ENCODE assay signal across 41 cellular contexts in the genomic region with DNA sequence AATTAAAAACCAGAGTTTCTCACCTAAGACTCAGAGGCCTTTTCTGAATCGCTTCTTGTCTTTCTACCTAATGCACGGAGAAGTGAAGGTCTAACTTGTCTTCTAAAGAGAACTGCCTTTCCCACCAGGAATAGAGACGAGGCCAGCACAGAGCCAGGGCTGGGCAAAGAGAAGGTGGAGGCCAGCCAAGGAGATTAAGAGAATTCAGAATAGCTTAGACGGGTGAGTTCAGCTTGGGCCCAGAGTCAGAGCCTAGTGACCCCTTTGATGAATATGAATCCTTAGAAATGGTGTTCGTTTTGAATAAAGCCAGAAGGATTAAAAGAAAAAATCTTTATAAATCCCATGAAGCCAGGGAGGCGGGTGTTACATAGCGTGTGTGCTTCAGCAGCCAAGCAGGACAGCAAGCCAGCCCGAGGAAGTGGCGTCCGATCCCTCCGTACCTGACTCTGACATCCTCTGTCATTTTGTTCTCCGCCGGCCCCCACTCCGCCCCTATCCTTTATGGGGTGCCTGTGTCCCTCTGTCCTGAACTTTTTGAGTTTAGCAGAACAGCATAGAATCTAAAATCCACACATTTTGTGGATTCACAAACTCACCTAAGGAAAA. TPM values are rescaled to one million over a fixed set of nuclear protein-coding genes. Genes with fewer than 3 reads are reported as not detected.
"Had no signal": no experiment of that assay in that cellular context is flagged by ENCODE, and none has a peak within 500 bp of the region (broad histone marks: within the 10 kb centered on the region; RNA-seq: fewer than 3 reads in every experiment).

No MANE protein-coding gene starts in this region.

- H3K4me3 ChIP-seq: adrenal gland, body of pancreas, colonic mucosa, esophagus squamous epithelium, gastroesophageal sphincter had no signal

- H3K36me3 ChIP-seq: adrenal gland, colonic mucosa, esophagus squamous epithelium, gastroesophageal sphincter, WERI-Rb-1 had no signal

- H3K27me3 Mint-ChIP-seq: activated CD4-positive, alpha-beta memory T cell treated with anti-CD3 and anti-CD28 coated beads for 36 hours; activated CD4-positive, alpha-beta T cell treated with anti-CD3 and anti-CD28 coated beads, Interleukin-2, amount 10 ng/mL, durations not matched to agents 24 days and 14 days; activated CD8-positive, alpha-beta memory T cell treated with anti-CD3 and anti-CD28 coated beads, Interleukin-2, amount 10 ng/mL, durations not matched to agents 7 days and 5 days; activated naive CD4-positive, alpha-beta T cell treated with anti-CD3 and anti-CD28 coated beads, Interleukin-2, amount 50 U/mL, for 24 hours had no signal

- DNase-seq: activated B cell treated with CpG ODN at 0.5 μM for 24 hours; activated CD4-positive, alpha-beta memory T cell treated with anti-CD3 and anti-CD28 coated beads for 36 hours; activated CD4-positive, alpha-beta T cell treated with anti-CD3 and anti-CD28 coated beads for 36 hours; activated CD4-positive, alpha-beta T cell treated with anti-CD3 and anti-CD28 coated beads, Interleukin-2, amount 10 ng/mL, durations not matched to agents 24 days and 14 days; activated CD8-positive, alpha-beta memory T cell treated with anti-CD3 and anti-CD28 coated beads, Interleukin-2, amount 10 ng/mL, durations not matched to agents 7 days and 5 days; activated CD8-positive, alpha-beta memory T cell treated with anti-CD3 and anti-CD28 coated beads, Interleukin-2, amount 50 U/mL, for 4 hours; activated CD8-positive, alpha-beta T cell treated with anti-CD3 and anti-CD28 coated beads, Interleukin-2, amount 10 ng/mL, durations not matched to agents 7 days and 5 days; activated effector memory CD4-positive, alpha-beta T cell treated with anti-CD3 and anti-CD28 coated beads, Interleukin-2, amount 50 U/mL, for 16 hours; activated naive CD4-positive, alpha-beta T cell treated with anti-CD3 and anti-CD28 coated beads for 36 hours; activated naive CD8-positive, alpha-beta T cell treated with anti-CD3 and anti-CD28 coated beads for 36 hours; activated naive CD8-positive, alpha-beta T cell treated with anti-CD3 and anti-CD28 coated beads, Interleukin-2, amount 50 U/mL, for 24 hours; activated T-cell treated with anti-CD3 and anti-CD28 coated beads, Interleukin-2, amount 50 U/mL, for 1 hour; activated T-cell treated with anti-CD3 and anti-CD28 coated beads, Interleukin-2, amount 50 U/mL, for 48 hours; adrenal gland; amygdala; aorta; body of pancreas; central memory CD4-positive, alpha-beta T cell; cerebellar nuclear complex; colonic mucosa; effector CD8-positive, alpha-beta T cell; esophagus squamous epithelium; foreskin melanocyte; T-helper 1 cell; T-helper 17 cell; T1000; WERI-Rb-1 had no signal

- H3K4me3 Mint-ChIP-seq: activated B cell treated with CpG ODN at 0.5 μM for 24 hours; activated CD4-positive, alpha-beta memory T cell treated with anti-CD3 and anti-CD28 coated beads for 36 hours; activated CD4-positive, alpha-beta T cell treated with anti-CD3 and anti-CD28 coated beads for 36 hours; activated CD4-positive, alpha-beta T cell treated with anti-CD3 and anti-CD28 coated beads, Interleukin-2, amount 10 ng/mL, durations not matched to agents 24 days and 14 days; activated CD8-positive, alpha-beta memory T cell treated with anti-CD3 and anti-CD28 coated beads, Interleukin-2, amount 10 ng/mL, durations not matched to agents 7 days and 5 days; activated CD8-positive, alpha-beta T cell treated with anti-CD3 and anti-CD28 coated beads, Interleukin-2, amount 10 ng/mL, durations not matched to agents 7 days and 5 days; activated naive CD4-positive, alpha-beta T cell treated with anti-CD3 and anti-CD28 coated beads for 36 hours; activated naive CD4-positive, alpha-beta T cell treated with anti-CD3 and anti-CD28 coated beads, Interleukin-2, amount 50 U/mL, for 24 hours; activated naive CD8-positive, alpha-beta T cell treated with anti-CD3 and anti-CD28 coated beads for 36 hours; activated naive CD8-positive, alpha-beta T cell treated with anti-CD3 and anti-CD28 coated beads, Interleukin-2, amount 50 U/mL, for 24 hours; activated T-helper 1 cell treated with anti-CD3 and anti-CD28 coated beads, Interleukin-12 subunit alpha, Interleukin-12 subunit beta, Interleukin-2, Interleukin-4 antibody, amounts not matched to agents 30 ng/mL and 10 ng/mL and 1 ng/mL, durations not matched to agents 14 hours and 24 hours and 36 hours; T-helper 17 cell; T-helper 2 cell treated with Interferon-gamma antibody and Interleukin-4, amounts not matched to agents 5 μg/mL and 100 μg/mL, for 36 hours had no signal

- H3K27ac ChIP-seq: adrenal gland, body of pancreas, colonic mucosa, epithelial cell of prostate, gastroesophageal sphincter, WERI-Rb-1 had no signal

- H3K9me3 ChIP-seq: adrenal gland, body of pancreas, colonic mucosa, esophagus squamous epithelium, gastroesophageal sphincter had no signal

- H3K4me1 Mint-ChIP-seq: activated B cell treated with CpG ODN at 0.5 μM for 24 hours; activated CD4-positive, alpha-beta T cell treated with anti-CD3 and anti-CD28 coated beads for 36 hours; activated CD4-positive, alpha-beta T cell treated with anti-CD3 and anti-CD28 coated beads, Interleukin-2, amount 10 ng/mL, durations not matched to agents 24 days and 14 days; activated CD8-positive, alpha-beta memory T cell treated with anti-CD3 and anti-CD28 coated beads, Interleukin-2, amount 10 ng/mL, durations not matched to agents 7 days and 5 days; activated naive CD4-positive, alpha-beta T cell treated with anti-CD3 and anti-CD28 coated beads, Interleukin-2, amount 50 U/mL, for 24 hours; activated naive CD8-positive, alpha-beta T cell treated with anti-CD3 and anti-CD28 coated beads for 36 hours; activated naive CD8-positive, alpha-beta T cell treated with anti-CD3 and anti-CD28 coated beads, Interleukin-2, amount 50 U/mL, for 24 hours; T-helper 17 cell had no signal

- H3K4me1 ChIP-seq: adrenal gland, body of pancreas, colonic mucosa, esophagus squamous epithelium, gastroesophageal sphincter had no signal

- ATAC-seq: activated CD4-positive, alpha-beta T cell treated with anti-CD3 and anti-CD28 coated beads for 36 hours; activated CD4-positive, CD25-positive, alpha-beta regulatory T cell treated with anti-CD3 and anti-CD28 coated beads, Interleukin-2, amount 50 U/mL, for 24 hours; activated CD8-positive, alpha-beta memory T cell treated with anti-CD3 and anti-CD28 coated beads, Interleukin-2, amount 10 ng/mL, durations not matched to agents 7 days and 5 days; activated CD8-positive, alpha-beta T cell treated with anti-CD3 and anti-CD28 coated beads, Interleukin-2, amount 10 ng/mL, durations not matched to agents 7 days and 5 days; activated naive CD8-positive, alpha-beta T cell treated with anti-CD3 and anti-CD28 coated beads, Interleukin-2, amount 50 U/mL, for 24 hours; body of pancreas; gastroesophageal sphincter; T-helper 17 cell had no signal

- H3K36me3 Mint-ChIP-seq: activated CD4-positive, alpha-beta memory T cell treated with anti-CD3 and anti-CD28 coated beads for 36 hours; activated CD8-positive, alpha-beta memory T cell treated with anti-CD3 and anti-CD28 coated beads, Interleukin-2, amount 10 ng/mL, durations not matched to agents 7 days and 5 days; activated naive CD4-positive, alpha-beta T cell treated with anti-CD3 and anti-CD28 coated beads, Interleukin-2, amount 50 U/mL, for 24 hours; activated naive CD8-positive, alpha-beta T cell treated with anti-CD3 and anti-CD28 coated beads for 36 hours had no signal

- H3K9me3 Mint-ChIP-seq: activated CD4-positive, alpha-beta memory T cell treated with anti-CD3 and anti-CD28 coated beads for 36 hours; activated CD4-positive, alpha-beta T cell treated with anti-CD3 and anti-CD28 coated beads, Interleukin-2, amount 10 ng/mL, durations not matched to agents 24 days and 14 days; activated naive CD4-positive, alpha-beta T cell treated with anti-CD3 and anti-CD28 coated beads, Interleukin-2, amount 50 U/mL, for 24 hours; activated naive CD8-positive, alpha-beta T cell treated with anti-CD3 and anti-CD28 coated beads for 36 hours; activated naive CD8-positive, alpha-beta T cell treated with anti-CD3 and anti-CD28 coated beads, Interleukin-2, amount 50 U/mL, for 24 hours; activated T-helper 1 cell treated with anti-CD3 and anti-CD28 coated beads, Interleukin-12 subunit alpha, Interleukin-12 subunit beta, Interleukin-2, Interleukin-4 antibody, amounts not matched to agents 30 ng/mL and 10 ng/mL and 1 ng/mL, durations not matched to agents 14 hours and 24 hours and 36 hours; T-helper 2 cell treated with Interferon-gamma antibody and Interleukin-4, amounts not matched to agents 5 μg/mL and 100 μg/mL, for 36 hours had no signal

- H3K27me3 ChIP-seq: adrenal gland, body of pancreas, colonic mucosa, esophagus squamous epithelium, gastroesophageal sphincter had no signal

- H3K27ac Mint-ChIP-seq: activated B cell treated with CpG ODN at 0.5 μM for 24 hours; activated CD4-positive, alpha-beta memory T cell treated with anti-CD3 and anti-CD28 coated beads for 36 hours; activated CD4-positive, alpha-beta T cell treated with anti-CD3 and anti-CD28 coated beads for 36 hours; activated CD4-positive, alpha-beta T cell treated with anti-CD3 and anti-CD28 coated beads, Interleukin-2, amount 10 ng/mL, durations not matched to agents 24 days and 14 days; activated CD8-positive, alpha-beta memory T cell treated with anti-CD3 and anti-CD28 coated beads, Interleukin-2, amount 10 ng/mL, durations not matched to agents 7 days and 5 days; activated CD8-positive, alpha-beta T cell treated with anti-CD3 and anti-CD28 coated beads, Interleukin-2, amount 10 ng/mL, durations not matched to agents 7 days and 5 days; activated naive CD4-positive, alpha-beta T cell treated with anti-CD3 and anti-CD28 coated beads for 36 hours; activated naive CD4-positive, alpha-beta T cell treated with anti-CD3 and anti-CD28 coated beads, Interleukin-2, amount 50 U/mL, for 24 hours; activated naive CD8-positive, alpha-beta T cell treated with anti-CD3 and anti-CD28 coated beads for 36 hours; activated naive CD8-positive, alpha-beta T cell treated with anti-CD3 and anti-CD28 coated beads, Interleukin-2, amount 50 U/mL, for 24 hours; activated T-helper 1 cell treated with anti-CD3 and anti-CD28 coated beads, Interleukin-12 subunit alpha, Interleukin-12 subunit beta, Interleukin-2, Interleukin-4 antibody, amounts not matched to agents 30 ng/mL and 10 ng/mL and 1 ng/mL, durations not matched to agents 14 hours and 24 hours and 36 hours; activated T-helper 2 cell treated with anti-CD3 and anti-CD28 coated beads, Interferon-gamma antibody, Interleukin-2, Interleukin-4, amounts not matched to agents 10 μg/mL and 5 μg/mL and 100 μg/mL, durations not matched to agents 14 hours and 24 hours and 36 hours; T-helper 17 cell; T-helper 2 cell treated with Interferon-gamma antibody and Interleukin-4, amounts not matched to agents 5 μg/mL and 100 μg/mL, for 36 hours had no signal

RNA-seq across cellular contexts. Expression of gene GSG1L2, which starts 7.4 kb away (rescaled TPM):
- total RNA-seq: activated B cell treated with CpG ODN at 0.5 μM for 24 hours; activated CD4-positive, alpha-beta memory T cell treated with anti-CD3 and anti-CD28 coated beads for 36 hours; activated CD4-positive, alpha-beta T cell treated with anti-CD3 and anti-CD28 coated beads for 36 hours; activated CD4-positive, alpha-beta T cell treated with anti-CD3 and anti-CD28 coated beads, Interleukin-2, amount 10 ng/mL, durations not matched to agents 24 days and 14 days; activated CD8-positive, alpha-beta memory T cell treated with anti-CD3 and anti-CD28 coated beads for 36 hours; activated CD8-positive, alpha-beta memory T cell treated with anti-CD3 and anti-CD28 coated beads, Interleukin-2, amount 10 ng/mL, durations not matched to agents 7 days and 5 days; activated CD8-positive, alpha-beta T cell treated with anti-CD3 and anti-CD28 coated beads, Interleukin-2, amount 10 ng/mL, durations not matched to agents 7 days and 5 days; activated naive CD4-positive, alpha-beta T cell treated with anti-CD3 and anti-CD28 coated beads for 36 hours; activated naive CD8-positive, alpha-beta T cell treated with anti-CD3 and anti-CD28 coated beads for 36 hours; activated T-helper 1 cell treated with anti-CD3 and anti-CD28 coated beads, Interleukin-12 subunit alpha, Interleukin-12 subunit beta, Interleukin-2, Interleukin-4 antibody, amounts not matched to agents 30 ng/mL and 10 ng/mL and 1 ng/mL, durations not matched to agents 14 hours and 24 hours and 36 hours; activated T-helper 2 cell treated with anti-CD3 and anti-CD28 coated beads, Interferon-gamma antibody, Interleukin-2, Interleukin-4, amounts not matched to agents 10 μg/mL and 5 μg/mL and 100 μg/mL, durations not matched to agents 14 hours and 24 hours and 36 hours; adrenal gland; aorta; body of pancreas; colonic mucosa; dermis microvascular lymphatic vessel endothelial cell; endothelial cell of umbilical vein; esophagus squamous epithelium; fibroblast of lung; fibroblast of villous mesenchyme; gastroesophageal sphincter; glomerular endothelial cell; T-helper 17 cell had no signal
- polyA plus RNA-seq: adrenal gland, aorta, endothelial cell of umbilical vein, esophagus, fibroblast of lung had no signal

RNA-seq across cellular contexts. Expression of gene GLP2R, which starts 11.3 kb away (rescaled TPM):
- total RNA-seq: activated B cell treated with CpG ODN at 0.5 μM for 24 hours; activated CD4-positive, alpha-beta memory T cell treated with anti-CD3 and anti-CD28 coated beads for 36 hours; activated CD4-positive, alpha-beta T cell treated with anti-CD3 and anti-CD28 coated beads for 36 hours; activated CD4-positive, alpha-beta T cell treated with anti-CD3 and anti-CD28 coated beads, Interleukin-2, amount 10 ng/mL, durations not matched to agents 24 days and 14 days; activated CD8-positive, alpha-beta memory T cell treated with anti-CD3 and anti-CD28 coated beads for 36 hours; activated CD8-positive, alpha-beta memory T cell treated with anti-CD3 and anti-CD28 coated beads, Interleukin-2, amount 10 ng/mL, durations not matched to agents 7 days and 5 days; activated CD8-positive, alpha-beta T cell treated with anti-CD3 and anti-CD28 coated beads, Interleukin-2, amount 10 ng/mL, durations not matched to agents 7 days and 5 days; activated naive CD4-positive, alpha-beta T cell treated with anti-CD3 and anti-CD28 coated beads for 36 hours; activated naive CD8-positive, alpha-beta T cell treated with anti-CD3 and anti-CD28 coated beads for 36 hours; activated T-helper 1 cell treated with anti-CD3 and anti-CD28 coated beads, Interleukin-12 subunit alpha, Interleukin-12 subunit beta, Interleukin-2, Interleukin-4 antibody, amounts not matched to agents 30 ng/mL and 10 ng/mL and 1 ng/mL, durations not matched to agents 14 hours and 24 hours and 36 hours; activated T-helper 2 cell treated with anti-CD3 and anti-CD28 coated beads, Interferon-gamma antibody, Interleukin-2, Interleukin-4, amounts not matched to agents 10 μg/mL and 5 μg/mL and 100 μg/mL, durations not matched to agents 14 hours and 24 hours and 36 hours; dermis microvascular lymphatic vessel endothelial cell; endothelial cell of umbilical vein; fibroblast of lung; glomerular endothelial cell; T-helper 17 cell had no signal
- polyA plus RNA-seq: endothelial cell of umbilical vein, fibroblast of lung had no signal

RNA-seq across cellular contexts. Expression of gene DHRS7C, which starts 23.0 kb away (rescaled TPM):
- total RNA-seq: activated B cell treated with CpG ODN at 0.5 μM for 24 hours; activated CD4-positive, alpha-beta memory T cell treated with anti-CD3 and anti-CD28 coated beads for 36 hours; activated CD4-positive, alpha-beta T cell treated with anti-CD3 and anti-CD28 coated beads for 36 hours; activated CD4-positive, alpha-beta T cell treated with anti-CD3 and anti-CD28 coated beads, Interleukin-2, amount 10 ng/mL, durations not matched to agents 24 days and 14 days; activated CD8-positive, alpha-beta memory T cell treated with anti-CD3 and anti-CD28 coated beads for 36 hours; activated CD8-positive, alpha-beta memory T cell treated with anti-CD3 and anti-CD28 coated beads, Interleukin-2, amount 10 ng/mL, durations not matched to agents 7 days and 5 days; activated CD8-positive, alpha-beta T cell treated with anti-CD3 and anti-CD28 coated beads, Interleukin-2, amount 10 ng/mL, durations not matched to agents 7 days and 5 days; activated naive CD4-positive, alpha-beta T cell treated with anti-CD3 and anti-CD28 coated beads for 36 hours; activated naive CD8-positive, alpha-beta T cell treated with anti-CD3 and anti-CD28 coated beads for 36 hours; activated T-helper 1 cell treated with anti-CD3 and anti-CD28 coated beads, Interleukin-12 subunit alpha, Interleukin-12 subunit beta, Interleukin-2, Interleukin-4 antibody, amounts not matched to agents 30 ng/mL and 10 ng/mL and 1 ng/mL, durations not matched to agents 14 hours and 24 hours and 36 hours; activated T-helper 2 cell treated with anti-CD3 and anti-CD28 coated beads, Interferon-gamma antibody, Interleukin-2, Interleukin-4, amounts not matched to agents 10 μg/mL and 5 μg/mL and 100 μg/mL, durations not matched to agents 14 hours and 24 hours and 36 hours; adrenal gland; aorta; body of pancreas; dermis microvascular lymphatic vessel endothelial cell; endothelial cell of umbilical vein; esophagus squamous epithelium; fibroblast of lung; fibroblast of villous mesenchyme; gastroesophageal sphincter; glomerular endothelial cell; T-helper 17 cell had no signal
- polyA plus RNA-seq: adrenal gland, aorta, endothelial cell of umbilical vein, fibroblast of lung had no signal
